13 cellular contexts compared by ENCODE assay signal in genomic region chr12:54337854-54338650, GRCh38. TPM values are rescaled to one million over a fixed set of nuclear protein-coding genes. Genes with fewer than 3 reads are reported as not detected.
DNase-seq lines count a peak whose midpoint lies in the region; ATAC-seq and TF ChIP-seq lines count a peak whose summit lies in the region.
"Had no signal": no experiment of that assay in that cellular context is flagged by ENCODE, and none has a peak within 500 bp of the region (broad histone marks: within the 10 kb centered on the region; RNA-seq: fewer than 3 reads in every experiment).

No MANE protein-coding gene starts in this region.

- no peak overlapping the region for H3K4me3 ChIP-seq in heart right ventricle
- no peak overlapping the region for H3K4me3 ChIP-seq in osteoblast (ENCODE audit: insufficient read depth, low read length)

- H3K27me3 ChIP-seq in heart right ventricle (no peaks in the 10 kb centered on the region), osteoblast (ENCODE audit: insufficient read depth, low read length) (no peaks in the 10 kb centered on the region)
- H3K27me3 ChIP-seq: foreskin keratinocyte had no signal

- peak overlapping the region; percentile 18 for H3K4me2 ChIP-seq in osteoblast (ENCODE audit: insufficient read depth, low read length)

- peaks cover 33% of the 10 kb centered on the region for H4K20me1 ChIP-seq in osteoblast (ENCODE audit: insufficient read depth, low read length)

- H3K36me3 ChIP-seq in heart right ventricle (peaks cover 0 to 53% (median 19%) of the 10 kb centered on the region in 9 donors), osteoblast (ENCODE audit: insufficient read depth, low read length) (peaks cover 32% of the 10 kb centered on the region)

- H3K4me1 ChIP-seq in heart right ventricle (peaks cover 16 to 57% (median 32%) of the 10 kb centered on the region in 9 donors), osteoblast (ENCODE audit: insufficient read depth, low read length) (peaks cover 34% of the 10 kb centered on the region)
- H3K4me1 ChIP-seq: foreskin keratinocyte had no signal

- 56% methylated on average over 3 of the region's 3 CpGs for WGBS in heart right ventricle, 2 donors

- no peak overlapping the region for H2AFZ ChIP-seq in osteoblast (ENCODE audit: low read length)

- no peak for TF ChIP-seq CTCF in heart right ventricle (IDR thresholded peaks at IDR 0.05)
- TF ChIP-seq CTCF in osteoblast (IDR thresholded peaks at IDR 0.05; ENCODE audit: extremely low read depth, low read depth, low read length) = no peak

- H3K79me2 ChIP-seq in osteoblast (ENCODE audit: insufficient read depth, low read length) = peaks cover 82% of the 10 kb centered on the region

- H3K9me3 ChIP-seq in heart right ventricle = no peaks in the 10 kb centered on the region
- no peaks in the 10 kb centered on the region for H3K9me3 ChIP-seq in osteoblast (ENCODE audit: low read depth, low read length)

- H3K27ac ChIP-seq in heart right ventricle = peak overlapping the region in 9 of 10 donors; percentile 24 to 78 (median 69)
- H3K27ac ChIP-seq in osteoblast (ENCODE audit: low read depth, low read length) = peak overlapping the region; percentile 28
- H3K27ac ChIP-seq: foreskin keratinocyte, VCaP had no signal

- intact Hi-C loops in Right ventricle myocardium inferior (cut with DNase I) = loop anchor here (2.0 kb wide), 1 partner anchor 21 kb away; no protein-coding TSS in a partner anchor
- intact Hi-C loops in cardiac septum (cut with DNase I) = loop anchor here (1.0 kb wide), 1 partner anchor 21 kb away; no protein-coding TSS in a partner anchor
- intact Hi-C loops in heart right ventricle (cut with DNase I) = loop anchor here in 1 of 10 donors (2.0 kb wide), 1 partner anchor 21 kb away; no protein-coding TSS in a partner anchor

- ATAC-seq in Right ventricle myocardium inferior (peak; percentile 56), heart right ventricle (peak in 7 of 8 donors; percentile 46 to 68 (median 53)), HG02885 (IDR thresholded peaks at IDR 0.05; ENCODE audit: poor library complexity, unreplicated experiment) (no peak), HG03139 (IDR thresholded peaks at IDR 0.05; ENCODE audit: unreplicated experiment) (no peak)
- ATAC-seq: foreskin keratinocyte had no signal

- no peak for DNase-seq in Right ventricle myocardium inferior (ENCODE audit: missing footprints)
- no peak for DNase-seq in cardiac septum (ENCODE audit: low spot score)
- no peak for DNase-seq in heart right ventricle
- peak; percentile 29 for DNase-seq in osteoblast (ENCODE audit: insufficient read length, low spot score, missing footprints)
- no peak for DNase-seq in NCI-H1436 (lab: John Stamatoyannopoulos, UW)
- DNase-seq in germinal center (ENCODE audit: low spot score) = no peak
- DNase-seq: activated T-cell treated with anti-CD3 and anti-CD28 coated beads, Interleukin-2, amount 50 U/mL, for 1 hour; DND-41; foreskin keratinocyte; NCI-H446 treated with DMSO at 0.1 percent for 48 hours had no signal

RNA-seq across cellular contexts. Expression of gene COPZ1, which starts 13.1 kb away (rescaled TPM):
- total RNA-seq in Right ventricle myocardium inferior (130 TPM), cardiac septum (106 TPM), heart right ventricle (100 to 1,000 TPM; 111 to 143 (median 131) TPM), osteoblast (96.9 and 104 TPM in 2 replicates)
- 100 to 1,000 TPM in 1 of 2 donors, 10 to 100 TPM in 1; 64.0 to 152 TPM for polyA plus RNA-seq in heart right ventricle

RNA-seq across cellular contexts. Expression of gene GPR84, which starts 26.2 kb away (rescaled TPM):
- 0.22 TPM for total RNA-seq in Right ventricle myocardium inferior
- 0.22 TPM for total RNA-seq in cardiac septum
- total RNA-seq in heart right ventricle = 1 to 10 TPM in 1 of 10 donors, under 1 TPM in 3, not detected in 6; 0.15 to 2.9 (median 0.25) TPM
- polyA plus RNA-seq in heart right ventricle = under 1 TPM in 1 of 2 donors, not detected in 1; 0.45 TPM
- total RNA-seq in osteoblast = 0.36 TPM in 1 of 2 replicates, not detected in the other

RNA-seq across cellular contexts. Expression of gene NFE2, which starts 37.2 kb away (rescaled TPM):
- total RNA-seq in Right ventricle myocardium inferior (1.1 TPM), cardiac septum (1.2 TPM), heart right ventricle (1 to 10 TPM in 1 of 10 donors, under 1 TPM in 8, not detected in 1; 0.17 to 1.4 (median 0.50) TPM), osteoblast (1.4 and 2.7 TPM in 2 replicates)
- polyA plus RNA-seq in heart right ventricle = under 1 TPM in 1 of 2 donors, not detected in 1; 0.28 TPM

RNA-seq across cellular contexts. Expression of gene ZNF385A, which starts 46.5 kb away (rescaled TPM):
- 11.6 TPM for total RNA-seq in Right ventricle myocardium inferior
- total RNA-seq in cardiac septum = 4.8 TPM
- total RNA-seq in heart right ventricle = 10 to 100 TPM in 2 of 10 donors, 1 to 10 TPM in 8; 3.8 to 19.1 (median 4.8) TPM
- 10 to 100 TPM in 1 of 2 donors, 1 to 10 TPM in 1; 8.1 to 10.5 TPM for polyA plus RNA-seq in heart right ventricle
- total RNA-seq in osteoblast = 0.72 and 0.88 TPM in 2 replicates

RNA-seq across cellular contexts. Expression of gene HNRNPA1, which starts 57.5 kb away (rescaled TPM):
- total RNA-seq in Right ventricle myocardium inferior = 371 TPM
- 439 TPM for total RNA-seq in cardiac septum
- 100 to 1,000 TPM; 419 to 538 (median 462) TPM for total RNA-seq in heart right ventricle
- 100 to 1,000 TPM; 353 to 641 TPM for polyA plus RNA-seq in heart right ventricle
- 217 and 232 TPM in 2 replicates for total RNA-seq in osteoblast

Comparison
In these comparisons a context has a peak if more than half of its experiments do, and no peak if none do; other contexts are left out.
1. ATAC-seq: peak in Right ventricle myocardium inferior (single experiment) and heart right ventricle (7 of 8); none in HG02885 (single experiment) and HG03139 (single experiment).